ENCODE assay signal across 22 cellular contexts in genomic region chr1:79430437-79430836, GRCh38.
"Had no signal": no experiment of that assay in that cellular context is flagged by ENCODE, and none has a peak within 500 bp of the region (broad histone marks: within the 10 kb centered on the region; RNA-seq: fewer than 3 reads in every experiment).

No MANE protein-coding gene starts in this region.

- H3K4me3 Mint-ChIP-seq: dendritic cell treated with granulocyte-macrophage colony-stimulating factor and Interleukin-4, amounts not matched to agents 40 ng/mL and 50 ng/mL, for 4 days; naive thymus-derived CD8-positive, alpha-beta T cell; nephron progenitor cell; stimulated activated effector memory CD8-positive, alpha-beta T cell treated with anti-CD3 and anti-CD28 coated beads, Interleukin-12 subunit alpha, Interleukin-12 subunit beta, amount 100 ng/mL, for 72 hours had no signal

- H3K36me3 ChIP-seq: heart left ventricle, lower lobe of right lung, neutrophil, thoracic aorta, tibial nerve, upper lobe of left lung, uterus had no signal

- H3K9me3 ChIP-seq: heart left ventricle, lower lobe of right lung, neutrophil, thoracic aorta, tibial nerve, upper lobe of left lung, uterus had no signal

- DNase-seq: central memory CD4-positive, alpha-beta T cell; effector memory CD4-positive, alpha-beta T cell; heart left ventricle; left ventricle myocardium superior; lower lobe of right lung; naive thymus-derived CD8-positive, alpha-beta T cell; nephron progenitor cell; stimulated activated CD4-positive, alpha-beta T cell treated with anti-CD3 and anti-CD28 coated beads, Interleukin-2, amount 100 ng/mL, for 24 hours; stimulated activated CD4-positive, alpha-beta T cell treated with anti-CD3 and anti-CD28 coated beads, Interleukin-4, amount 100 ng/mL, for 24 hours; stimulated activated naive CD8-positive, alpha-beta T cell treated with anti-CD3 and anti-CD28 coated beads, Interleukin-15, Interleukin-2, amounts not matched to agents 100 U/mL and 50 U/mL, for 24 hours; substantia nigra; uterus had no signal

- ATAC-seq: heart left ventricle; left ventricle myocardium superior; lower lobe of right lung; naive thymus-derived CD8-positive, alpha-beta T cell; sciatic nerve; stimulated activated effector memory CD8-positive, alpha-beta T cell treated with anti-CD3 and anti-CD28 coated beads, Interleukin-12 subunit alpha, Interleukin-12 subunit beta, amount 100 ng/mL, for 72 hours; stimulated activated naive CD8-positive, alpha-beta T cell treated with anti-CD3 and anti-CD28 coated beads, Interleukin-15, Interleukin-2, amounts not matched to agents 100 U/mL and 50 U/mL, for 24 hours had no signal

- H3K27me3 ChIP-seq: heart left ventricle, hepatocyte, neutrophil, tibial nerve, upper lobe of left lung, uterus had no signal

- H3K27ac Mint-ChIP-seq: dendritic cell treated with granulocyte-macrophage colony-stimulating factor and Interleukin-4, amounts not matched to agents 40 ng/mL and 50 ng/mL, for 4 days; naive thymus-derived CD8-positive, alpha-beta T cell; nephron progenitor cell; progenitor cell of endocrine pancreas; stimulated activated effector memory CD8-positive, alpha-beta T cell treated with anti-CD3 and anti-CD28 coated beads, Interleukin-12 subunit alpha, Interleukin-12 subunit beta, amount 100 ng/mL, for 72 hours had no signal

- H3K79me2 ChIP-seq: hepatocyte, parathyroid adenoma had no signal

- H3K27ac ChIP-seq: heart left ventricle, hepatocyte, lower lobe of right lung, neutrophil, parathyroid adenoma, thoracic aorta, tibial nerve, upper lobe of left lung, uterus had no signal

- H3K27me3 Mint-ChIP-seq: dendritic cell treated with granulocyte-macrophage colony-stimulating factor and Interleukin-4, amounts not matched to agents 40 ng/mL and 50 ng/mL, for 4 days; naive thymus-derived CD8-positive, alpha-beta T cell; progenitor cell of endocrine pancreas had no signal

- H3K4me2 ChIP-seq: hepatocyte had no signal

- H3K36me3 Mint-ChIP-seq: naive thymus-derived CD8-positive, alpha-beta T cell; stimulated activated effector memory CD8-positive, alpha-beta T cell treated with anti-CD3 and anti-CD28 coated beads, Interleukin-12 subunit alpha, Interleukin-12 subunit beta, amount 100 ng/mL, for 72 hours had no signal

- H3K4me1 ChIP-seq: heart left ventricle, lower lobe of right lung, parathyroid adenoma, tibial nerve, upper lobe of left lung, uterus had no signal

- H3K4me1 Mint-ChIP-seq: naive thymus-derived CD8-positive, alpha-beta T cell; nephron progenitor cell; stimulated activated effector memory CD8-positive, alpha-beta T cell treated with anti-CD3 and anti-CD28 coated beads, Interleukin-12 subunit alpha, Interleukin-12 subunit beta, amount 100 ng/mL, for 72 hours had no signal

- H3K9ac ChIP-seq: parathyroid adenoma had no signal

- H3K9me3 Mint-ChIP-seq: dendritic cell treated with granulocyte-macrophage colony-stimulating factor and Interleukin-4, amounts not matched to agents 40 ng/mL and 50 ng/mL, for 4 days; nephron progenitor cell had no signal

- H3K4me3 ChIP-seq: heart left ventricle, hepatocyte, lower lobe of right lung, thoracic aorta, tibial nerve, upper lobe of left lung, uterus had no signal

- H2AFZ ChIP-seq: hepatocyte, parathyroid adenoma had no signal
